ENCODE assay signal across 16 cellular contexts in genomic region chr20:59632426-59633113, GRCh38. TPM values are rescaled to one million over a fixed set of nuclear protein-coding genes. Genes with fewer than 3 reads are reported as not detected.
DNase-seq lines count a peak whose midpoint lies in the region; ATAC-seq lines count a peak whose summit lies in the region.
"Had no signal": no experiment of that assay in that cellular context is flagged by ENCODE, and none has a peak within 500 bp of the region (broad histone marks: within the 10 kb centered on the region; RNA-seq: fewer than 3 reads in every experiment).

No MANE protein-coding gene starts in this region.

- peaks cover 3% of the 10 kb centered on the region for H3K4me1 ChIP-seq in right cardiac atrium (ENCODE audit: control insufficient read depth, insufficient read depth, low read length)
- H3K4me1 ChIP-seq: A549 had no signal

- no peaks in the 10 kb centered on the region for H3K9me3 ChIP-seq in right cardiac atrium (ENCODE audit: control insufficient read depth, low read length)
- H3K9me3 ChIP-seq: A549 had no signal

- 82% methylated on average over 9 of the region's 9 CpGs for WGBS in right cardiac atrium

- no peak overlapping the region for H3K27ac ChIP-seq in right cardiac atrium (ENCODE audit: low read length)
- H3K27ac ChIP-seq: A549, PC-9 had no signal

- H3K4me3 ChIP-seq in right cardiac atrium (ENCODE audit: low read length), result no peak overlapping the region
- H3K4me3 ChIP-seq: A549, PC-9 had no signal

- ATAC-seq in right cardiac atrium (no peak), HG03571 (IDR thresholded peaks at IDR 0.05; ENCODE audit: unreplicated experiment) (no peak), GM21360 (IDR thresholded peaks at IDR 0.05; ENCODE audit: unreplicated experiment) (no peak), GM18870 (IDR thresholded peaks at IDR 0.05; ENCODE audit: unreplicated experiment) (no peak)
- ATAC-seq: A549 had no signal

- DNase-seq in cardiac septum (ENCODE audit: low spot score) (peak; percentile 43), right cardiac atrium (no peak), islet precursor cell (peak; percentile 13), posterior vena cava (ENCODE audit: low spot score) (peak; percentile 44), NCI-H1105 treated with DMSO at 0.1 percent for 48 hours (lab: John Stamatoyannopoulos, UW) (no peak)
- DNase-seq: GF-D8, HFFc6, KBM-7, NCI-H146, NCI-H2081 treated with DMSO at 0.1 percent for 48 hours, NCI-H524, PC-9 had no signal

- no peaks in the 10 kb centered on the region for H3K27me3 ChIP-seq in right cardiac atrium (ENCODE audit: control insufficient read depth, insufficient read depth)

- intact Hi-C loops in cardiac septum (cut with DNase I), result no loop called here
- intact Hi-C loops in right cardiac atrium (cut with DNase I), result no loop called here
- intact Hi-C loops in posterior vena cava (cut with DNase I), result no loop called here

RNA-seq across cellular contexts. Expression of gene PHACTR3, which starts 28.2 kb away (rescaled TPM):
- total RNA-seq in cardiac septum (0.54 TPM), right cardiac atrium (1 to 10 TPM; 2.8 to 8.4 (median 4.2) TPM), posterior vena cava (under 1 TPM; 0.19 to 0.43 TPM)
- 14.5 TPM for polyA plus RNA-seq in right cardiac atrium
- total RNA-seq: HFFc6 had no signal
- polyA plus RNA-seq: A549 had no signal

Comparison
In these comparisons a context has a peak if more than half of its experiments do, and no peak if none do; other contexts are left out.
1. DNase-seq: peak in cardiac septum (single experiment), islet precursor cell (single experiment) and posterior vena cava (single experiment); none in right cardiac atrium (0 of 3) and NCI-H1105 treated with DMSO at 0.1 percent for 48 hours (single experiment).